In genomic region chr11:111559791-111560190, GRCh38 we compare ENCODE assay signal across 1 cellular context.
TF ChIP-seq lines count a peak whose summit lies in the region.

No MANE protein-coding gene starts in this region.

TF ChIP-seq in K562, 482 proteins besides CTCF, POLR2A, EP300 and RAD21:
- TF ChIP-seq VEZF1 (CRISPR knock-in tag; IDR thresholded peaks at IDR 0.05) (no peak), SMAD4 (CRISPR knock-in tag; conservative IDR thresholded peaks at IDR 0.05) (no peak), BCL6 (CRISPR knock-in tag; IDR thresholded peaks at IDR 0.05) (no peak), MCM2 (IDR thresholded peaks at IDR 0.05; ENCODE audit: low read depth) (no peak), FOXM1 (IDR thresholded peaks at IDR 0.05; ENCODE audit: low read depth) (no peak), FOXM1 (CRISPR knock-in tag; IDR thresholded peaks at IDR 0.05; ENCODE audit: low read depth) (no peak), ZNF354B (CRISPR knock-in tag; IDR thresholded peaks at IDR 0.05) (no peak), NR2C2 (CRISPR knock-in tag; IDR thresholded peaks at IDR 0.05) (no peak), NR2C2 (tag; IDR thresholded peaks at IDR 0.05) (no peak), ZBTB2 (IDR thresholded peaks at IDR 0.05) (no peak)
